In the genomic region with DNA sequence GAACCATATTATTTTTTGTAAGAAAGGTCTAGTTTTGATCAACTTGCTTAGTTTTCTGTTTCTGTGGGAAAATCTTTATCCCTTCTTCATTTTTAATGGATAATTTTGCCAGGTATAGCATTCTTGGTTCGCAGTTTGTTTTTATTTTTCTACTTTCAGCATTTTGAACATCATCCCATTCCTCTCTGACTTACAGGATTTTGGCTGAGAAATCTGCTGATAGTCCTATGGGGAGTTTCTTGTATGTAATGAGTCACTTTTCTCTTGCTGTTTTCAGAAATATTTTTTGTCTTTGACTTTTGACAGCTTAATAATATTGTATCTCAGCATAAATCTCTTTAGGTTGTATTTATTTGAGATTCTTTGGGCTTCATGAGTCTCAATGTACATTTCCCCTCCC, we compare ENCODE assay signal across 9 cellular contexts.
"Had no signal": no experiment of that assay in that cellular context is flagged by ENCODE, and none has a peak within 500 bp of the region (broad histone marks: within the 10 kb centered on the region; RNA-seq: fewer than 3 reads in every experiment).

No MANE protein-coding gene starts in this region.

- H3K9me3 ChIP-seq: HAP-1 had no signal

- DNase-seq: GM23248, GOT3, H7, H9, HCEC 1CT, HFFc6 had no signal

- H3K27ac ChIP-seq: GM23248 had no signal

- H3K4me1 ChIP-seq: HAP-1 had no signal

- H3K36me3 ChIP-seq: HAP-1 had no signal

- H3K4me3 ChIP-seq: GM23248, GM23338, HAP-1 had no signal

- ATAC-seq: GM23338, HCT116 had no signal
